Comparison of ENCODE assay signal across 1 cellular context in the genomic region with DNA sequence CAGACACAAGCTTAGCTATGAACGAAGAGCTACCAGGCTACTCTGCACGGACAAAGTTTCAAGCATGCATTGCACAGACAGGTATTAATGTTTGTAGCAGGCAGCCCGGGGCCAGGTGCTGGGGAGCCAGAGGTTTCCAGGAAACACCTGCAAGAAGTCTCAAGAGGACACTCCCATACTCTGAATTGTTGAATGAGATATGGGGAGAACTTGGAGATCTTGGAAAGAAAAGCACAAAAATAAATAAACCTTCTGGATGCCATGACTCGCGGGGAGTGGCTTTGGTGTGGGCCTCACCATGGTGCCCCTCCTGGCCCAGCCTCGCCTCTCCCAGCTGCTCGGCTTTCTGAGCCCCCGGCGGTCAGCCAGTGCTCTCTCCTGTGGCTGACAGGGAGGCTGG.
TF ChIP-seq lines count a peak whose summit lies in the region.

No MANE protein-coding gene starts in this region.

TF ChIP-seq in WTC11, 78 proteins besides CTCF, POLR2A, EP300 and RAD21 (continued from another document):
- TF ChIP-seq, protein P1, sequence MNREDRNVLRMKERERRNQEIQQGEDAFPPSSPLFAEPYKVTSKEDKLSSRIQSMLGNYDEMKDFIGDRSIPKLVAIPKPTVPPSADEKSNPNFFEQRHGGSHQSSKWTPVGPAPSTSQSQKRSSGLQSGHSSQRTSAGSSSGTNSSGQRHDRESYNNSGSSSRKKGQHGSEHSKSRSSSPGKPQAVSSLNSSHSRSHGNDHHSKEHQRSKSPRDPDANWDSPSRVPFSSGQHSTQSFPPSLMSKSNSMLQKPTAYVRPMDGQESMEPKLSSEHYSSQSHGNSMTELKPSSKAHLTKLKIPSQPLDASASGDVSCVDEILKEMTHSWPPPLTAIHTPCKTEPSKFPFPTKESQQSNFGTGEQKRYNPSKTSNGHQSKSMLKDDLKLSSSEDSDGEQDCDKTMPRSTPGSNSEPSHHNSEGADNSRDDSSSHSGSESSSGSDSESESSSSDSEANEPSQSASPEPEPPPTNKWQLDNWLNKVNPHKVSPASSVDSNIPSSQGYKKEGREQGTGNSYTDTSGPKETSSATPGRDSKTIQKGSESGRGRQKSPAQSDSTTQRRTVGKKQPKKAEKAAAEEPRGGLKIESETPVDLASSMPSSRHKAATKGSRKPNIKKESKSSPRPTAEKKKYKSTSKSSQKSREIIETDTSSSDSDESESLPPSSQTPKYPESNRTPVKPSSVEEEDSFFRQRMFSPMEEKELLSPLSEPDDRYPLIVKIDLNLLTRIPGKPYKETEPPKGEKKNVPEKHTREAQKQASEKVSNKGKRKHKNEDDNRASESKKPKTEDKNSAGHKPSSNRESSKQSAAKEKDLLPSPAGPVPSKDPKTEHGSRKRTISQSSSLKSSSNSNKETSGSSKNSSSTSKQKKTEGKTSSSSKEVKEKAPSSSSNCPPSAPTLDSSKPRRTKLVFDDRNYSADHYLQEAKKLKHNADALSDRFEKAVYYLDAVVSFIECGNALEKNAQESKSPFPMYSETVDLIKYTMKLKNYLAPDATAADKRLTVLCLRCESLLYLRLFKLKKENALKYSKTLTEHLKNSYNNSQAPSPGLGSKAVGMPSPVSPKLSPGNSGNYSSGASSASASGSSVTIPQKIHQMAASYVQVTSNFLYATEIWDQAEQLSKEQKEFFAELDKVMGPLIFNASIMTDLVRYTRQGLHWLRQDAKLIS (CRISPR knock-in tag; IDR thresholded peaks at IDR 0.05; ENCODE audit: borderline replicate concordance) = no peak
- TF ChIP-seq, protein P2, sequence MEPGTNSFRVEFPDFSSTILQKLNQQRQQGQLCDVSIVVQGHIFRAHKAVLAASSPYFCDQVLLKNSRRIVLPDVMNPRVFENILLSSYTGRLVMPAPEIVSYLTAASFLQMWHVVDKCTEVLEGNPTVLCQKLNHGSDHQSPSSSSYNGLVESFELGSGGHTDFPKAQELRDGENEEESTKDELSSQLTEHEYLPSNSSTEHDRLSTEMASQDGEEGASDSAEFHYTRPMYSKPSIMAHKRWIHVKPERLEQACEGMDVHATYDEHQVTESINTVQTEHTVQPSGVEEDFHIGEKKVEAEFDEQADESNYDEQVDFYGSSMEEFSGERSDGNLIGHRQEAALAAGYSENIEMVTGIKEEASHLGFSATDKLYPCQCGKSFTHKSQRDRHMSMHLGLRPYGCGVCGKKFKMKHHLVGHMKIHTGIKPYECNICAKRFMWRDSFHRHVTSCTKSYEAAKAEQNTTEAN (CRISPR knock-in tag; IDR thresholded peaks at IDR 0.05) = no peak
- TF ChIP-seq SOX15 (CRISPR knock-in tag; IDR thresholded peaks at IDR 0.05) = no peak
- no peak for TF ChIP-seq FOXJ3 (CRISPR knock-in tag; IDR thresholded peaks at IDR 0.05; ENCODE audit: borderline replicate concordance)
- TF ChIP-seq FOXK1 (CRISPR knock-in tag; IDR thresholded peaks at IDR 0.05) = no peak
- TF ChIP-seq, protein P3, sequence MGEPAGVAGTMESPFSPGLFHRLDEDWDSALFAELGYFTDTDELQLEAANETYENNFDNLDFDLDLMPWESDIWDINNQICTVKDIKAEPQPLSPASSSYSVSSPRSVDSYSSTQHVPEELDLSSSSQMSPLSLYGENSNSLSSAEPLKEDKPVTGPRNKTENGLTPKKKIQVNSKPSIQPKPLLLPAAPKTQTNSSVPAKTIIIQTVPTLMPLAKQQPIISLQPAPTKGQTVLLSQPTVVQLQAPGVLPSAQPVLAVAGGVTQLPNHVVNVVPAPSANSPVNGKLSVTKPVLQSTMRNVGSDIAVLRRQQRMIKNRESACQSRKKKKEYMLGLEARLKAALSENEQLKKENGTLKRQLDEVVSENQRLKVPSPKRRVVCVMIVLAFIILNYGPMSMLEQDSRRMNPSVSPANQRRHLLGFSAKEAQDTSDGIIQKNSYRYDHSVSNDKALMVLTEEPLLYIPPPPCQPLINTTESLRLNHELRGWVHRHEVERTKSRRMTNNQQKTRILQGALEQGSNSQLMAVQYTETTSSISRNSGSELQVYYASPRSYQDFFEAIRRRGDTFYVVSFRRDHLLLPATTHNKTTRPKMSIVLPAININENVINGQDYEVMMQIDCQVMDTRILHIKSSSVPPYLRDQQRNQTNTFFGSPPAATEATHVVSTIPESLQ (CRISPR knock-in tag; IDR thresholded peaks at IDR 0.05) = no peak
- TF ChIP-seq, protein P4, sequence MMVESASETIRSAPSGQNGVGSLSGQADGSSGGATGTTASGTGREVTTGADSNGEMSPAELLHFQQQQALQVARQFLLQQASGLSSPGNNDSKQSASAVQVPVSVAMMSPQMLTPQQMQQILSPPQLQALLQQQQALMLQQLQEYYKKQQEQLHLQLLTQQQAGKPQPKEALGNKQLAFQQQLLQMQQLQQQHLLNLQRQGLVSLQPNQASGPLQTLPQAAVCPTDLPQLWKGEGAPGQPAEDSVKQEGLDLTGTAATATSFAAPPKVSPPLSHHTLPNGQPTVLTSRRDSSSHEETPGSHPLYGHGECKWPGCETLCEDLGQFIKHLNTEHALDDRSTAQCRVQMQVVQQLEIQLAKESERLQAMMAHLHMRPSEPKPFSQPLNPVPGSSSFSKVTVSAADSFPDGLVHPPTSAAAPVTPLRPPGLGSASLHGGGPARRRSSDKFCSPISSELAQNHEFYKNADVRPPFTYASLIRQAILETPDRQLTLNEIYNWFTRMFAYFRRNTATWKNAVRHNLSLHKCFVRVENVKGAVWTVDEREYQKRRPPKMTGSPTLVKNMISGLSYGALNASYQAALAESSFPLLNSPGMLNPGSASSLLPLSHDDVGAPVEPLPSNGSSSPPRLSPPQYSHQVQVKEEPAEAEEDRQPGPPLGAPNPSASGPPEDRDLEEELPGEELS (CRISPR knock-in tag; IDR thresholded peaks at IDR 0.05) = no peak
- TF ChIP-seq OVOL2 (CRISPR knock-in tag; IDR thresholded peaks at IDR 0.05; ENCODE audit: borderline replicate concordance) = no peak
- no peak for TF ChIP-seq JUN (CRISPR knock-in tag; IDR thresholded peaks at IDR 0.05)
- TF ChIP-seq SP1 (CRISPR knock-in tag; conservative IDR thresholded peaks at IDR 0.05) = no peak
- no peak for TF ChIP-seq TCF7 (CRISPR knock-in tag; IDR thresholded peaks at IDR 0.05; ENCODE audit: low read depth)
